38 cellular contexts compared by ENCODE assay signal in genomic region chr1:39649786-39650185, GRCh38. TPM values are rescaled to one million over a fixed set of nuclear protein-coding genes. Genes with fewer than 3 reads are reported as not detected.
"Had no signal": no experiment of that assay in that cellular context is flagged by ENCODE, and none has a peak within 500 bp of the region (broad histone marks: within the 10 kb centered on the region; RNA-seq: fewer than 3 reads in every experiment).

No MANE protein-coding gene starts in this region.

- FAIRE-seq: bronchial epithelial cell, TTC549 had no signal

- DNase-seq: activated B cell treated with CpG ODN at 0.5 μM for 24 hours; activated CD4-positive, alpha-beta memory T cell treated with anti-CD3 and anti-CD28 coated beads for 36 hours; activated CD4-positive, alpha-beta T cell treated with anti-CD3 and anti-CD28 coated beads for 4 hours; activated CD4-positive, alpha-beta T cell treated with anti-CD3 and anti-CD28 coated beads, Interleukin-2, amount 10 ng/mL, durations not matched to agents 24 days and 14 days; activated CD4-positive, alpha-beta T cell treated with anti-CD3 and anti-CD28 coated beads, Interleukin-2, amount 50 U/mL, for 1 hour; activated CD4-positive, alpha-beta T cell treated with anti-CD3 and anti-CD28 coated beads, Interleukin-2, amount 50 U/mL, for 4 hours; activated CD4-positive, CD25-positive, alpha-beta regulatory T cell treated with anti-CD3 and anti-CD28 coated beads, Interleukin-2, amount 50 U/mL, for 72 hours; activated CD8-positive, alpha-beta memory T cell treated with anti-CD3 and anti-CD28 coated beads, Interleukin-2, amount 50 U/mL, for 4 hours; activated CD8-positive, alpha-beta T cell treated with anti-CD3 and anti-CD28 coated beads for 36 hours; activated effector memory CD4-positive, alpha-beta T cell treated with anti-CD3 and anti-CD28 coated beads, Interleukin-2, amount 50 U/mL, for 16 hours; activated gamma-delta T cell treated with Interleukin-2 at 50 U/mL for 16 hours; activated naive CD4-positive, alpha-beta T cell; activated naive CD4-positive, alpha-beta T cell treated with anti-CD3 and anti-CD28 coated beads for 36 hours; activated naive CD4-positive, alpha-beta T cell treated with anti-CD3 and anti-CD28 coated beads, Interleukin-2, amount 50 U/mL, for 16 hours; activated naive CD8-positive, alpha-beta T cell treated with anti-CD3 and anti-CD28 coated beads for 36 hours; activated T-cell treated with anti-CD3 and anti-CD28 coated beads for 4 hours; activated T-cell treated with anti-CD3 and anti-CD28 coated beads, Interleukin-2, amount 50 U/mL, for 1 hour; activated T-cell treated with anti-CD3 and anti-CD28 coated beads, Interleukin-2, amount 50 U/mL, for 4 hours; activated T-cell treated with anti-CD3 and anti-CD28 coated beads, Interleukin-2, amount 50 U/mL, for 72 hours; adrenal gland; amygdala; anterior cingulate cortex; central memory CD4-positive, alpha-beta T cell; T-helper 1 cell; T-helper 2 cell; T-helper 9 cell had no signal

- H3K36me3 Mint-ChIP-seq: activated CD4-positive, alpha-beta memory T cell treated with anti-CD3 and anti-CD28 coated beads for 36 hours; activated naive CD4-positive, alpha-beta T cell treated with anti-CD3 and anti-CD28 coated beads, Interleukin-2, amount 50 U/mL, for 72 hours; activated naive CD8-positive, alpha-beta T cell treated with anti-CD3 and anti-CD28 coated beads for 36 hours; brain had no signal

- H3K9me3 ChIP-seq: adrenal gland, ascending aorta had no signal

- ATAC-seq: activated CD8-positive, alpha-beta T cell treated with anti-CD3 and anti-CD28 coated beads for 36 hours; activated naive CD4-positive, alpha-beta T cell treated with anti-CD3 and anti-CD28 coated beads, Interleukin-2, amount 50 U/mL, for 72 hours; activated T-cell treated with anti-CD3 and anti-CD28 coated beads, Interleukin-2, amount 50 U/mL, for 4 hours; activated T-cell treated with anti-CD3 and anti-CD28 coated beads, Interleukin-2, amount 50 U/mL, for 72 hours; activated T-helper 17 cell treated with anti-CD3 and anti-CD28 coated beads, Interleukin-2, amount 50 U/mL, for 72 hours had no signal

- H3K36me3 ChIP-seq: adrenal gland, ascending aorta, cardiac muscle cell had no signal

- H3K4me3 Mint-ChIP-seq: activated B cell treated with CpG ODN at 0.5 μM for 24 hours; activated CD4-positive, alpha-beta memory T cell treated with anti-CD3 and anti-CD28 coated beads for 36 hours; activated CD4-positive, alpha-beta T cell treated with anti-CD3 and anti-CD28 coated beads, Interleukin-2, amount 10 ng/mL, durations not matched to agents 24 days and 14 days; activated CD8-positive, alpha-beta T cell treated with anti-CD3 and anti-CD28 coated beads for 36 hours; activated naive CD4-positive, alpha-beta T cell treated with anti-CD3 and anti-CD28 coated beads for 36 hours; activated naive CD8-positive, alpha-beta T cell treated with anti-CD3 and anti-CD28 coated beads for 36 hours; activated T-cell treated with anti-CD3 and anti-CD28 coated beads, Interleukin-2, amount 50 U/mL, for 4 hours; activated T-cell treated with anti-CD3 and anti-CD28 coated beads, Interleukin-2, amount 50 U/mL, for 72 hours; activated T-helper 1 cell treated with anti-CD3 and anti-CD28 coated beads, Interleukin-12 subunit alpha, Interleukin-12 subunit beta, Interleukin-2, Interleukin-4 antibody, amounts not matched to agents 30 ng/mL and 10 ng/mL and 1 ng/mL, durations not matched to agents 14 hours and 24 hours and 36 hours; activated T-helper 17 cell treated with anti-CD3 and anti-CD28 coated beads, Interleukin-2, amount 50 U/mL, for 72 hours; brain; T-helper 1 cell treated with Interleukin-12 subunit alpha and Interleukin-12 subunit beta and Interleukin-4 antibody, amounts not matched to agents 30 μg/mL and 1 μg/mL, for 36 hours; T-helper 2 cell treated with Interferon-gamma antibody and Interleukin-4, amounts not matched to agents 5 μg/mL and 100 μg/mL, for 36 hours had no signal

- H3K27me3 Mint-ChIP-seq: activated T-helper 17 cell treated with anti-CD3 and anti-CD28 coated beads, Interleukin-2, amount 50 U/mL, for 72 hours had no signal

- H3K4me3 ChIP-seq: adrenal gland, ascending aorta, cardiac muscle cell had no signal

- H3K27ac Mint-ChIP-seq: activated B cell treated with CpG ODN at 0.5 μM for 24 hours; activated CD4-positive, alpha-beta memory T cell treated with anti-CD3 and anti-CD28 coated beads for 36 hours; activated CD4-positive, alpha-beta T cell treated with anti-CD3 and anti-CD28 coated beads, Interleukin-2, amount 10 ng/mL, durations not matched to agents 24 days and 14 days; activated CD8-positive, alpha-beta T cell treated with anti-CD3 and anti-CD28 coated beads for 36 hours; activated naive CD4-positive, alpha-beta T cell treated with anti-CD3 and anti-CD28 coated beads for 36 hours; activated naive CD4-positive, alpha-beta T cell treated with anti-CD3 and anti-CD28 coated beads, Interleukin-2, amount 50 U/mL, for 72 hours; activated naive CD8-positive, alpha-beta T cell treated with anti-CD3 and anti-CD28 coated beads for 36 hours; activated T-cell treated with anti-CD3 and anti-CD28 coated beads, Interleukin-2, amount 50 U/mL, for 72 hours; activated T-helper 1 cell treated with anti-CD3 and anti-CD28 coated beads, Interleukin-12 subunit alpha, Interleukin-12 subunit beta, Interleukin-2, Interleukin-4 antibody, amounts not matched to agents 30 ng/mL and 10 ng/mL and 1 ng/mL, durations not matched to agents 14 hours and 24 hours and 36 hours; activated T-helper 17 cell treated with anti-CD3 and anti-CD28 coated beads, Interleukin-2, amount 50 U/mL, for 72 hours; brain; T-helper 1 cell treated with Interleukin-12 subunit alpha and Interleukin-12 subunit beta and Interleukin-4 antibody, amounts not matched to agents 30 μg/mL and 1 μg/mL, for 36 hours; T-helper 2 cell treated with Interferon-gamma antibody and Interleukin-4, amounts not matched to agents 5 μg/mL and 100 μg/mL, for 36 hours had no signal

- H3K27me3 ChIP-seq: adrenal gland, ascending aorta had no signal

- H3K9me3 Mint-ChIP-seq: activated B cell treated with CpG ODN at 0.5 μM for 24 hours; activated CD4-positive, alpha-beta memory T cell treated with anti-CD3 and anti-CD28 coated beads for 36 hours; activated CD4-positive, alpha-beta T cell treated with anti-CD3 and anti-CD28 coated beads, Interleukin-2, amount 10 ng/mL, durations not matched to agents 24 days and 14 days; activated CD8-positive, alpha-beta T cell treated with anti-CD3 and anti-CD28 coated beads for 36 hours; activated naive CD4-positive, alpha-beta T cell treated with anti-CD3 and anti-CD28 coated beads for 36 hours; activated naive CD4-positive, alpha-beta T cell treated with anti-CD3 and anti-CD28 coated beads, Interleukin-2, amount 50 U/mL, for 72 hours; activated naive CD8-positive, alpha-beta T cell treated with anti-CD3 and anti-CD28 coated beads for 36 hours; activated T-cell treated with anti-CD3 and anti-CD28 coated beads, Interleukin-2, amount 50 U/mL, for 4 hours; activated T-cell treated with anti-CD3 and anti-CD28 coated beads, Interleukin-2, amount 50 U/mL, for 72 hours; activated T-helper 1 cell treated with anti-CD3 and anti-CD28 coated beads, Interleukin-12 subunit alpha, Interleukin-12 subunit beta, Interleukin-2, Interleukin-4 antibody, amounts not matched to agents 30 ng/mL and 10 ng/mL and 1 ng/mL, durations not matched to agents 14 hours and 24 hours and 36 hours; activated T-helper 17 cell treated with anti-CD3 and anti-CD28 coated beads, Interleukin-2, amount 50 U/mL, for 72 hours; T-helper 1 cell treated with Interleukin-12 subunit alpha and Interleukin-12 subunit beta and Interleukin-4 antibody, amounts not matched to agents 30 μg/mL and 1 μg/mL, for 36 hours; T-helper 2 cell treated with Interferon-gamma antibody and Interleukin-4, amounts not matched to agents 5 μg/mL and 100 μg/mL, for 36 hours had no signal

- H3K27ac ChIP-seq: ascending aorta, cardiac muscle cell, VCaP had no signal

RNA-seq across cellular contexts. Expression of gene HEYL, which starts 10.3 kb away (rescaled TPM):
- total RNA-seq: activated B cell treated with CpG ODN at 0.5 μM for 24 hours; activated CD4-positive, alpha-beta T cell treated with anti-CD3 and anti-CD28 coated beads, Interleukin-2, amount 10 ng/mL, durations not matched to agents 24 days and 14 days; bronchial epithelial cell had no signal

RNA-seq across cellular contexts. Expression of gene NT5C1A, which starts 22.1 kb away (rescaled TPM):
- total RNA-seq: activated B cell treated with CpG ODN at 0.5 μM for 24 hours; activated CD4-positive, alpha-beta memory T cell treated with anti-CD3 and anti-CD28 coated beads for 36 hours; activated CD8-positive, alpha-beta memory T cell treated with anti-CD3 and anti-CD28 coated beads for 36 hours; activated naive CD4-positive, alpha-beta T cell treated with anti-CD3 and anti-CD28 coated beads for 36 hours; activated T-cell treated with anti-CD3 and anti-CD28 coated beads, Interleukin-2, amount 50 U/mL, for 4 hours; activated T-helper 17 cell treated with anti-CD3 and anti-CD28 coated beads, Interleukin-2, amount 50 U/mL, for 72 hours; ascending aorta; bronchial epithelial cell; cardiac muscle cell had no signal

RNA-seq across cellular contexts. Expression of gene HPCAL4, which starts 41.4 kb away (rescaled TPM):
- total RNA-seq: activated B cell treated with CpG ODN at 0.5 μM for 24 hours, ascending aorta had no signal
